ENCODE assay signal across 8 cellular contexts in the genomic region with DNA sequence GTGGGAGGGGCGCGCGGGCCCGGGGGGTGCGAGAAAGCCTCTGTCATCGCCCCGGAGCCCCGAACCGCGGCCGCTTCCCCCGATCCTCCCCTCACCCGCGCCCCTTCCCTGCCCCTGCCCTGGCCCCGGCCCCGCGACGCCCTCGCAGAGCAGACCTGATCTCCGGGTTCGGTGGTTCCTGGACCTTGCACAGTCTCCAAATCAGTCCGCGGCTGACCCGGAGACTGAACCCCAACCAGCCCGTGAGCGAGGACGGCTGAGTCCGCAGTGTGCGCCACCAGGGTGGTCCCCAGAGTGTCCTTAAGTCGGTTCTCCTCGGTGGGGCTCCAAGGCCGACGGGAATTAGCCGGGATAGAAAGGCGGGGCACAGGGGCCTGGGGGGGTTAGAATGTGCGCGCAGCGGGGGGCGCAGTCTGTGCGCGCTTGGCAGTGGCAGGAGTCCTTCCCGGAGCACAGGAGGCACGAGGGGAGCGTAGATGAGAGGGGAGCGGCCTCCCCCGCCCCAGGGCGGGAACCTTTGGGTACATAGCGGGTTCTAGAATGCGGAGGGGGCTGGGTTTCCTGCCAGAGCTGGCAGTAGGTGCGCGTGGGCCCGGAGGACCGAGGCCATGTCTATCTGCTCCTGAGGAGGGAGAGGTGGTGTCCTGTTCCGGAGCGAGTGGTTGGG. TPM values are rescaled to one million over a fixed set of nuclear protein-coding genes. Genes with fewer than 3 reads are reported as not detected.
DNase-seq lines count a peak whose midpoint lies in the region; ATAC-seq, FAIRE-seq and TF ChIP-seq lines count a peak whose summit lies in the region.

No MANE protein-coding gene starts in this region.

- no peaks in the 10 kb centered on the region for H3K9me3 Mint-ChIP-seq in T-helper 2 cell treated with Interferon-gamma antibody and Interleukin-4, amounts not matched to agents 5 μg/mL and 100 μg/mL, for 36 hours

- H3K36me3 Mint-ChIP-seq in T-helper 2 cell treated with Interferon-gamma antibody and Interleukin-4, amounts not matched to agents 5 μg/mL and 100 μg/mL, for 36 hours (ENCODE audit: low read depth): no peaks in the 10 kb centered on the region

- no peak overlapping the region for H2AK5ac ChIP-seq in H1 (ENCODE audit: low read depth, low read length)

- H3K9me3 ChIP-seq in DND-41 (ENCODE audit: insufficient read depth, low read length, severe bottlenecking) (no peaks in the 10 kb centered on the region), H1 (ENCODE audit: insufficient read depth in 2 of 2, low read depth in 1 of 2, low read length in 1 of 2) (no peaks in the 10 kb centered on the region), muscle layer of colon (ENCODE audit: low read length) (no peaks in the 10 kb centered on the region), vagina (no peaks in the 10 kb centered on the region)

- no peak overlapping the region for H2BK20ac ChIP-seq in H1 (ENCODE audit: low read length)

- peak overlapping the region; percentile 32 for H4K5ac ChIP-seq in H1 (ENCODE audit: insufficient read length, low read depth, low read length)

- H2BK15ac ChIP-seq in H1 (ENCODE audit: low read length): 0 out of 2 replicates have a peak overlapping the region, but pooled peaks have one; percentile 29

- H3K36me3 ChIP-seq in DND-41 (ENCODE audit: insufficient read depth, low read length) (peaks cover 15% of the 10 kb centered on the region), H1 (ENCODE audit: control insufficient read depth in 2 of 4, insufficient read depth in 4 of 4, low read length in 3 of 4) (peaks cover 0 to 5% (median 0%) of the 10 kb centered on the region in 4 experiments; a peak in 2 of 8 replicates), muscle layer of colon (ENCODE audit: insufficient read depth, low read length) (no peaks in the 10 kb centered on the region), vagina (no peaks in the 10 kb centered on the region)

- DNase-seq in DND-41 (peak; percentile 74), HEK293T (ENCODE audit: extremely low spot score) (peak; percentile 58), H1 (ENCODE audit: low read depth in 1 of 2, low spot score in 2 of 2) (peak in 1 of 2 experiments; percentile 81), vagina (ENCODE audit: extremely low spot score in 2 of 2) (no peak), NCI-H345 treated with DMSO at 0.1 percent for 48 hours (lab: John Stamatoyannopoulos, UW; ENCODE audit: unreplicated experiment) (no peak), pons (ENCODE audit: low spot score) (no peak)
- DNase-seq in T-helper 2 cell treated with Interferon-gamma antibody and Interleukin-4, amounts not matched to agents 5 μg/mL and 100 μg/mL, for 36 hours (ENCODE audit: low spot score): peak; percentile 23

- H3K27ac Mint-ChIP-seq in T-helper 2 cell treated with Interferon-gamma antibody and Interleukin-4, amounts not matched to agents 5 μg/mL and 100 μg/mL, for 36 hours: peak overlapping the region; percentile 80

- intact Hi-C loops in vagina (cut with DNase I): no loop called here

- H3K79me2 ChIP-seq in DND-41 (ENCODE audit: insufficient read depth, low read length) (peaks cover 11% of the 10 kb centered on the region), H1 (ENCODE audit: control insufficient read depth in 1 of 2, insufficient read depth in 2 of 2, low read length in 2 of 2) (no peaks in the 10 kb centered on the region)

- no peak for TF ChIP-seq RAD21 in H1 (IDR thresholded peaks at IDR 0.05 in 1 of 2, conservative IDR thresholded peaks at IDR 0.05 in 1 of 2; ENCODE audit: low read depth in 2 of 2, low read length in 2 of 2)

- peak overlapping the region; percentile 66; the same call in 1 of the 2 replicates for H4K8ac ChIP-seq in H1 (ENCODE audit: extremely low read depth, insufficient read depth, low read length)

- WGBS in H1 (ENCODE audit: extremely low coverage in 1 of 2, insufficient coverage in 1 of 2, insufficient read length in 1 of 2, insufficient replicate concordance in 2 of 2, low coverage in 1 of 2, low lambda C conversion rate in 2 of 2, missing lambda C conversion rate in 1 of 2), 2 experiments: 13% methylated on average over 27 of the region's 55 CpGs; no CpG with 5 or more reads in 1 of the 2 experiments

- no peak for TF ChIP-seq EP300 in H1 (IDR thresholded peaks at IDR 0.05; ENCODE audit: borderline replicate concordance in 1 of 2, low read depth in 2 of 2, low read length in 2 of 2)

- H2AFZ ChIP-seq in DND-41 (ENCODE audit: low read depth, low read length): peak overlapping the region; percentile 90
- 0 out of 2 replicates have a peak overlapping the region, but pooled peaks have one; percentile 24 for H2AFZ ChIP-seq in H1 (ENCODE audit: low read length)

- no peaks in the 10 kb centered on the region for H3K27me3 Mint-ChIP-seq in T-helper 2 cell treated with Interferon-gamma antibody and Interleukin-4, amounts not matched to agents 5 μg/mL and 100 μg/mL, for 36 hours (ENCODE audit: low read depth)

- no peak overlapping the region for H4K91ac ChIP-seq in H1 (replicated peaks; ENCODE audit: insufficient read length, low read length)

- peak overlapping the region; percentile 65 to 82; a peak in 3 of 4 replicates for H3K4me3 ChIP-seq in DND-41 (ENCODE audit: low read depth in 1 of 2, low read length in 2 of 2)
- peak overlapping the region; percentile 51 to 75 (median 65) for H3K4me3 ChIP-seq in H1 (ENCODE audit: extremely low read depth in 1 of 4, insufficient read depth in 2 of 4, low read depth in 3 of 4, low read length in 4 of 4)
- peak overlapping the region; percentile 55 to 64 for H3K4me3 ChIP-seq in muscle layer of colon (ENCODE audit: low read depth in 1 of 2, low read length in 2 of 2)
- peak overlapping the region; percentile 68 to 94 for H3K4me3 ChIP-seq in vagina

- H3K4me3 Mint-ChIP-seq in T-helper 2 cell treated with Interferon-gamma antibody and Interleukin-4, amounts not matched to agents 5 μg/mL and 100 μg/mL, for 36 hours: peak overlapping the region; percentile 82

- TF ChIP-seq POLR2A in H1 (IDR thresholded peaks at IDR 0.05; ENCODE audit: control extremely low read depth in 1 of 2, low read depth in 2 of 2, low read length in 2 of 2) (no peak), vagina (IDR thresholded peaks at IDR 0.05) (no peak)

- peak overlapping the region; percentile 68 for H3K27ac ChIP-seq in DND-41 (ENCODE audit: low read length)
- no peak overlapping the region for H3K27ac ChIP-seq in H1 (ENCODE audit: low read depth, low read length)
- H3K27ac ChIP-seq in muscle layer of colon (ENCODE audit: low read depth, low read length): peak overlapping the region; percentile 10
- H3K27ac ChIP-seq in vagina: peak overlapping the region; percentile 71

- H3K4me1 ChIP-seq in DND-41 (ENCODE audit: insufficient read depth, low read length) (peaks cover 21% of the 10 kb centered on the region), H1 (replicated peaks in 1 of 4; ENCODE audit: control insufficient read depth in 3 of 4, insufficient read depth in 4 of 4, low read length in 3 of 4) (peaks cover 0 to 4% (median 2%) of the 10 kb centered on the region in 4 experiments; a peak in 3 of 7 replicates), muscle layer of colon (ENCODE audit: insufficient read depth, low read length) (no peaks in the 10 kb centered on the region), vagina (peaks cover 16% of the 10 kb centered on the region)

- peak overlapping the region; percentile 87 for H3K56ac ChIP-seq in H1 (replicated peaks; ENCODE audit: insufficient read length, low read depth, low read length)

- H3K79me1 ChIP-seq in H1 (ENCODE audit: low read depth, low read length): no peaks in the 10 kb centered on the region

- H3K14ac ChIP-seq in H1 (ENCODE audit: insufficient read length): no peak overlapping the region

- H3K23me2 ChIP-seq in H1 (ENCODE audit: low read depth, low read length): peaks cover 7% of the 10 kb centered on the region; the same call in 1 of the 2 replicates

- H3K4me1 Mint-ChIP-seq in T-helper 2 cell treated with Interferon-gamma antibody and Interleukin-4, amounts not matched to agents 5 μg/mL and 100 μg/mL, for 36 hours (ENCODE audit: low read depth): peaks cover 5% of the 10 kb centered on the region

- POLR2A ChIA-PET in HEK293T (lab: Yijun Ruan, JAX): interaction anchor here (1.1 to 1.5 kb wide), 3 partner anchors 14 to 21 kb away, joined by 3 to 5 read pairs (median 3); partner anchors contain the start of genes SET and ZDHHC12
- POLR2A ChIA-PET in H1 (lab: Charles Lee; ENCODE audit: partially characterized antibody): interaction anchor here (1.3 to 46.1 kb wide), 4 partner anchors 17 to 70 kb away, joined by 3 to 1197 read pairs (median 68); partner anchors contain the start of genes DYNC2I2, SET and ZDHHC12

- H2BK120ac ChIP-seq in H1 (replicated peaks; ENCODE audit: low read depth, low read length): no peak overlapping the region

- H2BK12ac ChIP-seq in H1 (ENCODE audit: low read depth, low read length): peak overlapping the region; percentile 68; the same call in 1 of the 2 replicates

- H3K9ac ChIP-seq in DND-41 (ENCODE audit: low read depth, low read length) (peak overlapping the region; percentile 87), H1 (replicated peaks in 1 of 4; ENCODE audit: extremely low read depth in 1 of 4, low read depth in 3 of 4, low read length in 3 of 4) (peak overlapping the region in 3 of 4 experiments; percentile 13 to 81 (median 46); a peak in 5 of 7 replicates), muscle layer of colon (ENCODE audit: low read length) (no peak overlapping the region)

- H4K20me1 ChIP-seq in DND-41 (ENCODE audit: insufficient read depth, low read length): no peaks in the 10 kb centered on the region
- H4K20me1 ChIP-seq in H1 (replicated peaks in 1 of 2; ENCODE audit: control insufficient read depth in 1 of 2, insufficient read depth in 2 of 2, low read length in 2 of 2): peaks cover 2 to 3% of the 10 kb centered on the region in 2 experiments

- FAIRE-seq in H1 (lab: Jason Lieb, UNC): no peak

- H3K23ac ChIP-seq in H1 (ENCODE audit: insufficient read length): no peak overlapping the region

- CTCF ChIA-PET in HEK293T (lab: Yijun Ruan, JAX) (interaction anchor here (0.6 to 1.5 kb wide), 2 partner anchors 14 to 21 kb away, joined by 3 to 4 read pairs; partner anchors contain the start of gene ZDHHC12), H1 (lab: Charles Lee; ENCODE audit: partially characterized antibody) (interaction anchor here (0.6 to 1.8 kb wide), 4 partner anchors 11 to 170 kb away, joined by 3 to 7 read pairs (median 3); no protein-coding TSS in a partner anchor)

- H3K27me3 ChIP-seq in DND-41 (ENCODE audit: insufficient read depth, low read length, poor library complexity) (no peaks in the 10 kb centered on the region), H1 (replicated peaks in 1 of 4; ENCODE audit: control insufficient read depth in 3 of 4, extremely low read depth in 1 of 4, insufficient read depth in 3 of 4, low read length in 3 of 4) (no peaks in the 10 kb centered on the region), muscle layer of colon (ENCODE audit: control insufficient read depth in 1 of 2, insufficient read depth in 2 of 2, low read length in 2 of 2) (no peaks in the 10 kb centered on the region), vagina (no peaks in the 10 kb centered on the region)

- ATAC-seq in DND-41 (ENCODE audit: insufficient read depth, low read depth): peak; percentile 51

- H3K4ac ChIP-seq in H1 (replicated peaks; ENCODE audit: insufficient read length, low read depth, low read length): peak overlapping the region; percentile 32

- TF ChIP-seq CTCF in DND-41 (IDR thresholded peaks at IDR 0.05; ENCODE audit: borderline replicate concordance, extremely low read depth, low read length, poor library complexity, severe bottlenecking): no peak
- no peak for TF ChIP-seq CTCF in H1 (IDR thresholded peaks at IDR 0.05; ENCODE audit: control extremely low read depth in 1 of 3, insufficient read depth in 1 of 3, low read depth in 1 of 3, low read length in 3 of 3)
- TF ChIP-seq CTCF in vagina (IDR thresholded peaks at IDR 0.05): no peak

- H2BK5ac ChIP-seq in H1 (ENCODE audit: low read depth, low read length): no peak overlapping the region

- peak overlapping the region; percentile 78 for H3K18ac ChIP-seq in H1 (ENCODE audit: extremely low read depth, low read length)

- H3K4me2 ChIP-seq in DND-41 (ENCODE audit: insufficient read depth, low read length): peak overlapping the region; percentile 95
- H3K4me2 ChIP-seq in H1 (ENCODE audit: insufficient read depth in 1 of 2, low read depth in 2 of 2, low read length in 2 of 2): peak overlapping the region; percentile 72 to 75

RNA-seq across cellular contexts. Expression of gene PKN3, which starts 0.8 kb away (rescaled TPM):
- 15.2 and 16.3 TPM in 2 replicates for total RNA-seq in H1 (2021; fragmentation: NEBNext Ultra II Directional; extraction: Animal tissue kit (Norgen Biotek cat#: 25700))
- 15.7 and 24.4 TPM in 2 replicates for polyA plus RNA-seq in H1 (2011; rRNA removed)
- polyA plus RNA-seq in H1 (2011; cell fraction: cytosol; rRNA removed): 20.7 TPM
- polyA plus RNA-seq in H1 (2011; cell fraction: nucleus; rRNA removed): 49.0 TPM
- polyA plus RNA-seq in H1 (2012, experiment 1 of 2): 12.4 to 21.9 TPM (median 18.9 TPM) in 4 replicates
- 16.2 TPM for polyA plus RNA-seq in H1 (2012, experiment 2 of 2)
- 11.3 TPM for polyA plus RNA-seq in H1 (2013, experiment 1 of 2)
- 11.3 TPM for polyA plus RNA-seq in H1 (2013, experiment 2 of 2)
- 7.2 and 10.8 TPM in 2 replicates for polyA minus RNA-seq in H1 (2011; rRNA and poly(A)+ RNA removed)
- 15.9 TPM for polyA minus RNA-seq in H1 (2011; cell fraction: cytosol; rRNA and poly(A)+ RNA removed)
- polyA minus RNA-seq in H1 (2011; cell fraction: nucleus; rRNA and poly(A)+ RNA removed): 11.0 TPM
- 8.3 TPM for total RNA-seq in vagina

RNA-seq across cellular contexts. Expression of gene SET, which starts 14.1 kb away (rescaled TPM):
- total RNA-seq in H1 (2021; fragmentation: NEBNext Ultra II Directional; extraction: Animal tissue kit (Norgen Biotek cat#: 25700)): 1,327 and 1,345 TPM in 2 replicates
- 466 and 513 TPM in 2 replicates for polyA plus RNA-seq in H1 (2011; rRNA removed)
- polyA plus RNA-seq in H1 (2011; cell fraction: cytosol; rRNA removed): 383 TPM
- 93.4 TPM for polyA plus RNA-seq in H1 (2011; cell fraction: nucleus; rRNA removed)
- polyA plus RNA-seq in H1 (2012, experiment 1 of 2): 759 to 1,315 TPM (median 835 TPM) in 4 replicates
- 163 TPM for polyA plus RNA-seq in H1 (2012, experiment 2 of 2)
- 862 TPM for polyA plus RNA-seq in H1 (2013, experiment 1 of 2)
- polyA plus RNA-seq in H1 (2013, experiment 2 of 2): 900 TPM
- polyA minus RNA-seq in H1 (2011; rRNA and poly(A)+ RNA removed): 245 and 251 TPM in 2 replicates
- polyA minus RNA-seq in H1 (2011; cell fraction: cytosol; rRNA and poly(A)+ RNA removed): 1,111 TPM
- polyA minus RNA-seq in H1 (2011; cell fraction: nucleus; rRNA and poly(A)+ RNA removed): 200 TPM
- total RNA-seq in vagina: 137 TPM

RNA-seq across cellular contexts. Expression of gene ZDHHC12, which starts 20.8 kb away (rescaled TPM):
- 32.8 and 35.0 TPM in 2 replicates for total RNA-seq in H1 (2021; fragmentation: NEBNext Ultra II Directional; extraction: Animal tissue kit (Norgen Biotek cat#: 25700))
- polyA plus RNA-seq in H1 (2011; rRNA removed): 93.8 and 121 TPM in 2 replicates
- 78.5 TPM for polyA plus RNA-seq in H1 (2011; cell fraction: cytosol; rRNA removed)
- 139 TPM for polyA plus RNA-seq in H1 (2011; cell fraction: nucleus; rRNA removed)
- 23.3 to 48.0 TPM (median 44.7 TPM) in 4 replicates for polyA plus RNA-seq in H1 (2012, experiment 1 of 2)
- polyA plus RNA-seq in H1 (2012, experiment 2 of 2): 53.7 TPM
- polyA plus RNA-seq in H1 (2013, experiment 1 of 2): 41.4 TPM
- 43.5 TPM for polyA plus RNA-seq in H1 (2013, experiment 2 of 2)
- polyA minus RNA-seq in H1 (2011; rRNA and poly(A)+ RNA removed): 21.8 and 26.4 TPM in 2 replicates
- 45.5 TPM for polyA minus RNA-seq in H1 (2011; cell fraction: cytosol; rRNA and poly(A)+ RNA removed)
- polyA minus RNA-seq in H1 (2011; cell fraction: nucleus; rRNA and poly(A)+ RNA removed): 34.7 TPM
- 19.4 TPM for total RNA-seq in vagina

RNA-seq across cellular contexts. Expression of gene DYNC2I2, which starts 46.4 kb away (rescaled TPM):
- 58.0 and 60.4 TPM in 2 replicates for total RNA-seq in H1 (2021; fragmentation: NEBNext Ultra II Directional; extraction: Animal tissue kit (Norgen Biotek cat#: 25700))
- polyA plus RNA-seq in H1 (2011; rRNA removed): 78.5 and 113 TPM in 2 replicates
- 112 TPM for polyA plus RNA-seq in H1 (2011; cell fraction: cytosol; rRNA removed)
- polyA plus RNA-seq in H1 (2011; cell fraction: nucleus; rRNA removed): 203 TPM
- polyA plus RNA-seq in H1 (2012, experiment 1 of 2): 31.8 to 74.2 TPM (median 69.7 TPM) in 4 replicates
- 67.0 TPM for polyA plus RNA-seq in H1 (2012, experiment 2 of 2)
- polyA plus RNA-seq in H1 (2013, experiment 1 of 2): 27.5 TPM
- 25.5 TPM for polyA plus RNA-seq in H1 (2013, experiment 2 of 2)
- 27.1 and 35.1 TPM in 2 replicates for polyA minus RNA-seq in H1 (2011; rRNA and poly(A)+ RNA removed)
- 49.7 TPM for polyA minus RNA-seq in H1 (2011; cell fraction: cytosol; rRNA and poly(A)+ RNA removed)
- 59.3 TPM for polyA minus RNA-seq in H1 (2011; cell fraction: nucleus; rRNA and poly(A)+ RNA removed)
- 46.9 TPM for total RNA-seq in vagina

Comparison
In these comparisons a context has a peak if more than half of its experiments do, and no peak if none do; other contexts are left out.
1. DNase-seq: peak in DND-41 (single experiment), HEK293T (single experiment) and T-helper 2 cell treated with Interferon-gamma antibody and Interleukin-4, amounts not matched to agents 5 μg/mL and 100 μg/mL, for 36 hours (single experiment); none in vagina (0 of 2), NCI-H345 treated with DMSO at 0.1 percent for 48 hours (single experiment) and pons (single experiment).
2. Peak in every context shown above with its lines, with median percentiles within 50 percentile points of each other: H3K4me3 ChIP-seq.